Comparison of ENCODE assay signal across 9 cellular contexts in genomic region chr2:161416294-161416632, GRCh38. TPM values are rescaled to one million over a fixed set of nuclear protein-coding genes. Genes with fewer than 3 reads are reported as not detected.
DNase-seq lines count a peak whose midpoint lies in the region; ATAC-seq and TF ChIP-seq lines count a peak whose summit lies in the region.
"Had no signal": no experiment of that assay in that cellular context is flagged by ENCODE, and none has a peak within 500 bp of the region (broad histone marks: within the 10 kb centered on the region; RNA-seq: fewer than 3 reads in every experiment).

Gene TBR1, plus strand, starts transcription at chr2:161416297. Its CDS starts 114 bp downstream, at chr2:161416411.

- no peak within 1 kb of the TSS for H3K27ac ChIP-seq in OCI-LY7 (ENCODE audit: low read depth, low read length, poor library complexity, severe bottlenecking)

- H3K27ac Mint-ChIP-seq in effector memory CD8-positive, alpha-beta T cell, result no peak within 1 kb of the TSS

- H2AFZ ChIP-seq in OCI-LY7 (ENCODE audit: low read length), result no peak within 1 kb of the TSS

- H3K9me2 ChIP-seq in OCI-LY7 (ENCODE audit: insufficient read depth, low read length), result no peaks in the 10 kb centered on the region

- no peaks in the 10 kb centered on the region for H3K4me1 ChIP-seq in OCI-LY7 (ENCODE audit: insufficient read depth, low read length, poor library complexity, severe bottlenecking)

- H3K79me2 ChIP-seq in OCI-LY7 (ENCODE audit: insufficient read depth, low read depth, low read length), result no peaks in the 10 kb centered on the region

- ATAC-seq in effector memory CD8-positive, alpha-beta T cell (replicated peaks), result no peak
- ATAC-seq in GM21360 (IDR thresholded peaks at IDR 0.05; ENCODE audit: unreplicated experiment) (no peak), HG03439 (IDR thresholded peaks at IDR 0.05; ENCODE audit: unreplicated experiment) (no peak), HG02763 (IDR thresholded peaks at IDR 0.05; ENCODE audit: unreplicated experiment) (no peak)
- ATAC-seq: left colon had no signal

- no peaks in the 10 kb centered on the region for H3K9me3 ChIP-seq in OCI-LY7 (ENCODE audit: low read length)

- DNase-seq in NCI-H510A treated with DMSO at 0.1 percent for 48 hours (lab: John Stamatoyannopoulos, UW) (peak; percentile 30), NCI-H510A (lab: John Stamatoyannopoulos, UW) (no peak), OCI-LY7 (ENCODE audit: low spot score) (no peak), retina (peak; percentile 80)
- DNase-seq in effector memory CD8-positive, alpha-beta T cell, result no peak
- DNase-seq: left colon had no signal

- BruUV-seq in OCI-LY7 (replicated peaks; lab: Mats Ljungman, UMichigan), result no TSS peak

- peaks cover 29 to 40% of the 10 kb centered on the region in 2 donors for H3K4me1 Mint-ChIP-seq in effector memory CD8-positive, alpha-beta T cell (ENCODE audit: low read depth in 2 of 2)

- TF ChIP-seq CTCF in OCI-LY7 (conservative IDR thresholded peaks at IDR 0.05; ENCODE audit: low read length), result no peak

- H3K4me3 ChIP-seq in OCI-LY7 (ENCODE audit: low read depth, low read length, poor library complexity, severe bottlenecking), result no peak within 1 kb of the TSS

- CTCF ChIA-PET in OCI-LY7 (lab: Charles Lee; ENCODE audit: unreplicated experiment), result no interaction called here

- intact Hi-C loops in OCI-LY7 (cut with micrococcal nuclease; ENCODE audit: unreplicated experiment), result no loop called here

- H3K9me3 Mint-ChIP-seq in effector memory CD8-positive, alpha-beta T cell, result no peaks in the 10 kb centered on the region

- POLR2A ChIA-PET in OCI-LY7 (lab: Charles Lee), result interaction anchor here (0.9 kb wide), 1 partner anchor 100 kb away, joined by 4 read pairs; no protein-coding TSS in a partner anchor

- H3K36me3 ChIP-seq in OCI-LY7 (ENCODE audit: insufficient read depth, low read length), result peaks cover 6% of the 10 kb centered on the region

- no peaks in the 10 kb centered on the region for H4K20me1 ChIP-seq in OCI-LY7 (ENCODE audit: insufficient read depth, low read length)

- H3K4me2 ChIP-seq in OCI-LY7 (ENCODE audit: low read length), result 0 out of 2 replicates have a peak within 1 kb of the TSS, but pooled peaks have one; percentile 31

- H3K27me3 Mint-ChIP-seq in effector memory CD8-positive, alpha-beta T cell, result peaks cover 70 to 75% of the 10 kb centered on the region in 2 donors

- H3K4me3 Mint-ChIP-seq in effector memory CD8-positive, alpha-beta T cell, result peak within 1 kb of the TSS; percentile 76 to 79

- H3K36me3 Mint-ChIP-seq in effector memory CD8-positive, alpha-beta T cell (ENCODE audit: insufficient read depth), result peaks cover 4% of the 10 kb centered on the region

RNA-seq across cellular contexts. Expression of gene TBR1, which starts in this region (rescaled TPM):
- 0.03 and 0.05 TPM in 2 replicates for total RNA-seq in OCI-LY7 (2014; rRNA removed; shearing (Covaris generic))
- total RNA-seq in OCI-LY7 (2022), result 0.06 TPM in 1 of 2 replicates, not detected in the other
- total RNA-seq: left colon had no signal

Comparison
In these comparisons a context has a peak if more than half of its experiments do, and no peak if none do; other contexts are left out.
1. DNase-seq: peak in NCI-H510A treated with DMSO at 0.1 percent for 48 hours (single experiment) and retina (single experiment); none in NCI-H510A (single experiment), OCI-LY7 (single experiment) and effector memory CD8-positive, alpha-beta T cell (0 of 3).